1 cellular context compared by ENCODE assay signal in the genomic region with DNA sequence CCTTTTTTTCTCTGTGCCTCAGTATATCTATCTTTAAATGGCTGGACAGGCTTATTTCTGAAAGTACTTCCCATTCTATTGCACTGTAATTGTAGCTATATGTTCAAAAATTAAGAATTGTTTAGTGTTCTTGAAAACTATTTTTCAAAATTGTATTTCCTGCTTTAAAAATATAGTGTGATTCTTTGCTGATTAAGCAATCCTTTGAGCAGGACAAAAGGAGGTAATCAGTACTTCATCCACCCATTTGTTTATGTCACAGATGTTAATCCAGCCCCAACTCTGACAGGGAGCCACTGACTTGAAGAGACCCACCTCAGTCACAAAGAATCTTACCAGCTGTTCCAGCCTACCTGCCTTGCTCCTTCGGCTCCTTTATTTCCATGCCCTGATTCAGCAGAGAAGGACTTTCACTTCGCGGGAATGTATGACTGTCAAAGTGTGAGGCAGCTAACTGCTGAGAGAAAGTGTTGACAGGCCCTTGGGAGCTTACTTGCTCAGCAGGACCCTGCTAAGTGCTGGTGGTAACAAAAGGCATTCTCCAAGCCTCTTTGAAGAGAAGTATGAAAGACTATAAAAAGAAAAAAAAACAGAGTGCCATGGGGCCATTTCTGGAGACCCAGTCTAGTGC.
TF ChIP-seq lines count a peak whose summit lies in the region.

No MANE protein-coding gene starts in this region.

TF ChIP-seq in WTC11, 78 proteins besides CTCF, POLR2A, EP300 and RAD21 (continued from another document):
- TF ChIP-seq MXD4 (CRISPR knock-in tag; IDR thresholded peaks at IDR 0.05; ENCODE audit: borderline replicate concordance) (no peak), ETV6 (CRISPR knock-in tag; IDR thresholded peaks at IDR 0.05) (no peak)
